ENCODE assay signal across 21 cellular contexts in genomic region chr17:42118126-42118510, GRCh38. TPM values are rescaled to one million over a fixed set of nuclear protein-coding genes. Genes with fewer than 3 reads are reported as not detected.
"Had no signal": no experiment of that assay in that cellular context is flagged by ENCODE, and none has a peak within 500 bp of the region (broad histone marks: within the 10 kb centered on the region; RNA-seq: fewer than 3 reads in every experiment).

No MANE protein-coding gene starts in this region.

- H3K4me3 Mint-ChIP-seq: stimulated activated naive CD8-positive, alpha-beta T cell treated with anti-CD3 and anti-CD28 coated beads, Interleukin-15, Interleukin-2, amounts not matched to agents 100 ng/mL and 50 ng/mL, for 24 hours had no signal

- ATAC-seq: left lung had no signal

- H3K9me3 Mint-ChIP-seq: activated CD4-positive, alpha-beta T cell treated with anti-CD3 and anti-CD28 coated beads, Interleukin-2, amount 10 ng/mL, durations not matched to agents 7 days and 5 days; activated naive CD4-positive, alpha-beta T cell treated with anti-CD3 and anti-CD28 coated beads, Interleukin-2, amount 50 U/mL, for 72 hours; stimulated activated naive CD8-positive, alpha-beta T cell treated with anti-CD3 and anti-CD28 coated beads, Interleukin-15, Interleukin-2, amounts not matched to agents 100 ng/mL and 50 ng/mL, for 24 hours; WTC11 had no signal

- H3K4me3 ChIP-seq: esophagus squamous epithelium, hepatocyte, left lung, right atrium auricular region, skin epidermis, suprapubic skin, upper lobe of left lung had no signal

- DNase-seq: activated gamma-delta T cell; brain microvascular endothelial cell; cortex of kidney; effector CD4-positive, alpha-beta T cell; esophagus squamous epithelium; upper lobe of left lung had no signal

- H3K9me3 ChIP-seq: esophagus squamous epithelium, left lung, right atrium auricular region, suprapubic skin, upper lobe of left lung had no signal

- H3K27ac Mint-ChIP-seq: activated CD4-positive, alpha-beta T cell treated with anti-CD3 and anti-CD28 coated beads, Interleukin-2, amount 10 ng/mL, durations not matched to agents 7 days and 5 days; stimulated activated naive CD8-positive, alpha-beta T cell treated with anti-CD3 and anti-CD28 coated beads, Interleukin-15, Interleukin-2, amounts not matched to agents 100 ng/mL and 50 ng/mL, for 24 hours; WTC11 had no signal

- H3K27me3 Mint-ChIP-seq: activated CD4-positive, alpha-beta T cell treated with anti-CD3 and anti-CD28 coated beads, Interleukin-2, amount 10 ng/mL, durations not matched to agents 7 days and 5 days; naive B cell; stimulated activated naive CD8-positive, alpha-beta T cell treated with anti-CD3 and anti-CD28 coated beads, Interleukin-15, Interleukin-2, amounts not matched to agents 100 ng/mL and 50 ng/mL, for 24 hours had no signal

- H3K27ac ChIP-seq: brain microvascular endothelial cell, esophagus squamous epithelium, hepatocyte, left lung, right atrium auricular region, skin epidermis, suprapubic skin, upper lobe of left lung had no signal

- H3K27me3 ChIP-seq: brain microvascular endothelial cell, esophagus squamous epithelium, hepatocyte, left lung, right atrium auricular region, suprapubic skin, upper lobe of left lung had no signal

RNA-seq across cellular contexts. Expression of gene HSPB9, which starts 4.5 kb away (rescaled TPM):
- total RNA-seq: activated CD4-positive, alpha-beta T cell treated with anti-CD3 and anti-CD28 coated beads, Interleukin-2, amount 10 ng/mL, durations not matched to agents 7 days and 5 days; esophagus squamous epithelium; fibroblast of villous mesenchyme; glomerular endothelial cell; hepatocyte; left lung; mammary epithelial cell; posterior vena cava; right atrium auricular region had no signal
- polyA plus RNA-seq: keratinocyte, mammary epithelial cell had no signal

RNA-seq across cellular contexts. Expression of gene ZNF385C, which starts 19.8 kb away (rescaled TPM):
- total RNA-seq: activated CD4-positive, alpha-beta T cell treated with anti-CD3 and anti-CD28 coated beads, Interleukin-2, amount 10 ng/mL, durations not matched to agents 7 days and 5 days; fibroblast of villous mesenchyme; glomerular endothelial cell; right atrium auricular region had no signal
